8 cellular contexts compared by ENCODE assay signal in genomic region chr1:25566730-25567341, GRCh38. TPM values are rescaled to one million over a fixed set of nuclear protein-coding genes. Genes with fewer than 3 reads are reported as not detected.
DNase-seq lines count a peak whose midpoint lies in the region; ATAC-seq, FAIRE-seq and TF ChIP-seq lines count a peak whose summit lies in the region.

No MANE protein-coding gene starts in this region.

- H3K4me1 ChIP-seq in CD8-positive, alpha-beta T cell (ENCODE audit: insufficient read depth, low read length): peaks cover 73% of the 10 kb centered on the region
- H3K4me1 ChIP-seq in PC-3 (ENCODE audit: insufficient read depth, low read length): peaks cover 34% of the 10 kb centered on the region
- H3K4me1 ChIP-seq in duodenal mucosa (ENCODE audit: control insufficient read depth in 1 of 2, insufficient read depth in 2 of 2, low read length in 2 of 2): peaks cover 22 to 26% of the 10 kb centered on the region in 2 donors
- peaks cover 48 to 57% of the 10 kb centered on the region in 2 donors for H3K4me1 ChIP-seq in neuronal stem cell (ENCODE audit: control insufficient read depth in 2 of 2, insufficient read depth in 1 of 2, low read depth in 1 of 2, low read length in 2 of 2)
- peaks cover 9 to 12% of the 10 kb centered on the region in 2 donors for H3K4me1 ChIP-seq in small intestine (ENCODE audit: control insufficient read depth in 2 of 2, insufficient read depth in 1 of 2, low read depth in 1 of 2, low read length in 1 of 2)

- H2AK5ac ChIP-seq in neuronal stem cell (ENCODE audit: low read depth, low read length): peak overlapping the region; percentile 10

- H3K4me3 ChIP-seq in CD8-positive, alpha-beta T cell (ENCODE audit: low read depth, low read length): peak overlapping the region; percentile 85
- no peak overlapping the region for H3K4me3 ChIP-seq in PC-3 (ENCODE audit: low read length)
- no peak overlapping the region for H3K4me3 ChIP-seq in duodenal mucosa (ENCODE audit: low read depth in 1 of 2, low read length in 2 of 2)
- peak overlapping the region in 1 of 2 donors; percentile 5 for H3K4me3 ChIP-seq in neuronal stem cell (ENCODE audit: low read length in 2 of 2)
- H3K4me3 ChIP-seq in small intestine (ENCODE audit: low read depth in 1 of 2, low read length in 2 of 2): no peak overlapping the region

- DNase-seq in CD8-positive, alpha-beta T cell: peak in 5 of 7 experiments; percentile 40 to 82 (median 74)
- DNase-seq in PC-3: no peak
- no peak for DNase-seq in neuronal stem cell (ENCODE audit: low spot score)
- DNase-seq in small intestine: no peak
- no peak for DNase-seq in GDM1 (lab: John Stamatoyannopoulos, UW)

- H3K27me3 ChIP-seq in CD8-positive, alpha-beta T cell (ENCODE audit: insufficient read depth, low read length): no peaks in the 10 kb centered on the region
- H3K27me3 ChIP-seq in PC-3 (ENCODE audit: low read length) (no peaks in the 10 kb centered on the region), duodenal mucosa (ENCODE audit: control insufficient read depth in 1 of 2, insufficient read depth in 2 of 2, low read length in 2 of 2) (no peaks in the 10 kb centered on the region), neuronal stem cell (ENCODE audit: control insufficient read depth in 3 of 3, insufficient read depth in 3 of 3, low read depth in 1 of 3, low read length in 3 of 3) (no peaks in the 10 kb centered on the region), small intestine (ENCODE audit: control insufficient read depth in 2 of 2, insufficient read depth in 2 of 2, low read length in 2 of 2) (no peaks in the 10 kb centered on the region)

- POLR2A ChIA-PET in CD8-positive, alpha-beta T cell (lab: Charles Lee): interaction anchor here (0.9 to 7.7 kb wide), 6 partner anchors 10 to 253 kb away, joined by 3 to 121 read pairs (median 16); partner anchors contain the start of genes LDLRAP1 and MTFR1L
- POLR2A ChIA-PET in PC-3 (lab: Charles Lee; ENCODE audit: unreplicated experiment): no interaction called here

- intact Hi-C loops in CD8-positive, alpha-beta T cell (cut with DNase I, micrococcal nuclease): loop anchor here (1.0 to 5.0 kb wide), 4 partner anchors 24 to 64 kb away; partner anchors contain the start of gene LDLRAP1 (in 1 of the 2)
- intact Hi-C loops in PC-3 (cut with micrococcal nuclease): no loop called here

- no peaks in the 10 kb centered on the region for H3K9me3 ChIP-seq in CD8-positive, alpha-beta T cell (ENCODE audit: low read length)
- no peaks in the 10 kb centered on the region for H3K9me3 ChIP-seq in PC-3 (ENCODE audit: low read length)
- H3K9me3 ChIP-seq in duodenal mucosa (ENCODE audit: control insufficient read depth in 1 of 2, low read length in 2 of 2): no peaks in the 10 kb centered on the region
- no peaks in the 10 kb centered on the region for H3K9me3 ChIP-seq in neuronal stem cell (replicated peaks in 1 of 2; ENCODE audit: control insufficient read depth in 2 of 2, insufficient read depth in 1 of 2, low read depth in 1 of 2, low read length in 2 of 2)
- no peaks in the 10 kb centered on the region for H3K9me3 ChIP-seq in small intestine (ENCODE audit: control insufficient read depth, low read depth)

- H3K23ac ChIP-seq in neuronal stem cell (ENCODE audit: low read depth, low read length, poor library complexity): peak overlapping the region; percentile 47

- no peak overlapping the region for H4K8ac ChIP-seq in neuronal stem cell (ENCODE audit: low read depth, low read length)

- H3K36me3 ChIP-seq in CD8-positive, alpha-beta T cell (ENCODE audit: insufficient read depth, low read length): peaks cover 34% of the 10 kb centered on the region
- H3K36me3 ChIP-seq in PC-3 (ENCODE audit: low read depth, low read length) (peaks cover 3% of the 10 kb centered on the region; the same call in 1 of the 2 replicates), duodenal mucosa (ENCODE audit: control insufficient read depth in 1 of 2, insufficient read depth in 2 of 2, low read length in 2 of 2) (peaks cover 0 to 18% of the 10 kb centered on the region in 2 donors), neuronal stem cell (replicated peaks in 1 of 2; ENCODE audit: control insufficient read depth in 2 of 2, insufficient read depth in 2 of 2, low read length in 2 of 2) (no peaks in the 10 kb centered on the region), small intestine (ENCODE audit: control insufficient read depth in 2 of 2, insufficient read depth in 2 of 2, low read length in 2 of 2) (peaks cover 0 to 2% of the 10 kb centered on the region in 2 donors)

- H2BK12ac ChIP-seq in neuronal stem cell (ENCODE audit: low read length): peak overlapping the region; percentile 36

- no CpG with 5 or more reads among the region's 21 CpGs for WGBS in neuronal stem cell (ENCODE audit: extremely low coverage in 2 of 2, insufficient read length in 2 of 2, insufficient replicate concordance in 1 of 2), 2 donors
- 70 to 87% (median 78%) methylated on average over 21 of the region's 21 CpGs for WGBS in small intestine, 3 donors

- no peaks in the 10 kb centered on the region for H4K20me1 ChIP-seq in PC-3 (ENCODE audit: low read length)

- H4K91ac ChIP-seq in neuronal stem cell (ENCODE audit: low read depth, low read length, poor library complexity): no peak overlapping the region

- H3K36me3 Mint-ChIP-seq in CD8-positive, alpha-beta T cell: peaks cover 69% of the 10 kb centered on the region

- no peak overlapping the region for H2BK120ac ChIP-seq in neuronal stem cell (ENCODE audit: low read depth, low read length)

- peak overlapping the region; percentile 96 for H3K27ac Mint-ChIP-seq in CD8-positive, alpha-beta T cell

- no peak overlapping the region for H3K27ac ChIP-seq in CD8-positive, alpha-beta T cell (ENCODE audit: low read depth, low read length)
- H3K27ac ChIP-seq in PC-3 (ENCODE audit: low read length): 0 out of 2 replicates have a peak overlapping the region, but pooled peaks have one; percentile 99
- H3K27ac ChIP-seq in duodenal mucosa (ENCODE audit: low read depth, low read length): peak overlapping the region; percentile 25
- H3K27ac ChIP-seq in neuronal stem cell (replicated peaks; ENCODE audit: low read length): peak overlapping the region; percentile 41
- peak overlapping the region in 1 of 2 donors; percentile 52 for H3K27ac ChIP-seq in small intestine (ENCODE audit: low read depth in 1 of 2, low read length in 1 of 2)

- FAIRE-seq in small intestine (lab: Jason Lieb, UNC): no peak

- no peak overlapping the region for H3K9ac ChIP-seq in PC-3 (ENCODE audit: low read length)
- H3K9ac ChIP-seq in duodenal mucosa (ENCODE audit: low read depth in 1 of 2, low read length in 2 of 2): no peak overlapping the region
- H3K9ac ChIP-seq in neuronal stem cell (ENCODE audit: low read depth, low read length, poor library complexity): no peak overlapping the region

- peak overlapping the region; percentile 9 for H3K14ac ChIP-seq in neuronal stem cell (ENCODE audit: low read length)

- no peak overlapping the region for H2BK5ac ChIP-seq in neuronal stem cell (ENCODE audit: low read length)

- H3F3A ChIP-seq in PC-3 (ENCODE audit: low read length, unreplicated experiment): no peaks in the 10 kb centered on the region

- peak; percentile 49 for TF ChIP-seq CTCF in CD8-positive, alpha-beta T cell (IDR thresholded peaks at IDR 0.05)
- no peak for TF ChIP-seq CTCF in PC-3 (conservative IDR thresholded peaks at IDR 0.05; ENCODE audit: low read depth, low read length)

- H3K9me2 ChIP-seq in PC-3 (replicated peaks; ENCODE audit: low read length): no peaks in the 10 kb centered on the region

- H3K27me3 Mint-ChIP-seq in CD8-positive, alpha-beta T cell (ENCODE audit: low read depth): no peaks in the 10 kb centered on the region

- peak overlapping the region; percentile 95 for H3K4me3 Mint-ChIP-seq in CD8-positive, alpha-beta T cell

- H2AFZ ChIP-seq in PC-3 (ENCODE audit: low read length) (no peak overlapping the region), neuronal stem cell (ENCODE audit: low read length) (peak overlapping the region; percentile 30)

- peak; percentile 27 for ATAC-seq in CD8-positive, alpha-beta T cell
- ATAC-seq in PC-3 (no peak), HG02870 (IDR thresholded peaks at IDR 0.05; ENCODE audit: unreplicated experiment) (no peak), GM18858 (IDR thresholded peaks at IDR 0.05; ENCODE audit: unreplicated experiment) (no peak)

- H3K9me3 Mint-ChIP-seq in CD8-positive, alpha-beta T cell: no peaks in the 10 kb centered on the region

- no peak overlapping the region for H3K4me2 ChIP-seq in PC-3 (ENCODE audit: low read length)
- H3K4me2 ChIP-seq in neuronal stem cell (ENCODE audit: insufficient read depth, low read length, poor library complexity, severe bottlenecking): no peak overlapping the region

- no TSS peak for BruUV-seq in PC-3 (replicated peaks; lab: Mats Ljungman, UMichigan)

- H3K4me1 Mint-ChIP-seq in CD8-positive, alpha-beta T cell (ENCODE audit: low read depth): peaks cover 86% of the 10 kb centered on the region

- peak overlapping the region; percentile 90 for H3K18ac ChIP-seq in neuronal stem cell (ENCODE audit: low read length)

- H3K79me1 ChIP-seq in neuronal stem cell (ENCODE audit: low read depth, low read length): no peaks in the 10 kb centered on the region

- CTCF ChIA-PET in CD8-positive, alpha-beta T cell (lab: Charles Lee): interaction anchor here (0.6 to 8.6 kb wide), 20 partner anchors 8 to 244 kb away, joined by 3 to 106 read pairs (median 5); partner anchors contain the start of gene LDLRAP1
- CTCF ChIA-PET in PC-3 (lab: Charles Lee): no interaction called here

- no peaks in the 10 kb centered on the region for H3K79me2 ChIP-seq in PC-3 (ENCODE audit: low read length)

- H3K4ac ChIP-seq in neuronal stem cell (ENCODE audit: low read length): no peak overlapping the region

- H2BK15ac ChIP-seq in neuronal stem cell (ENCODE audit: low read length): peak overlapping the region; percentile 44

RNA-seq across cellular contexts. Expression of gene LDLRAP1, which starts 23.4 kb away (rescaled TPM):
- 10 to 100 TPM; 46.1 to 49.5 TPM for total RNA-seq in CD8-positive, alpha-beta T cell
- total RNA-seq in PC-3 (2014; rRNA removed): 26.5 and 31.6 TPM in 2 replicates
- polyA plus RNA-seq in neuronal stem cell (2013, experiment 1 of 2): 5.0 TPM
- 5.4 TPM for polyA plus RNA-seq in neuronal stem cell (2013, experiment 2 of 2)
- 10 to 100 TPM in 2 of 3 donors, 1 to 10 TPM in 1; 9.5 to 18.2 (median 13.0) TPM for polyA plus RNA-seq in small intestine

RNA-seq across cellular contexts. Expression of gene MAN1C1, which starts 49.8 kb away (rescaled TPM):
- 10 to 100 TPM; 24.6 to 25.7 TPM for total RNA-seq in CD8-positive, alpha-beta T cell
- total RNA-seq in PC-3 (2014; rRNA removed): 0.11 and 0.75 TPM in 2 replicates
- polyA plus RNA-seq in neuronal stem cell (2013, experiment 1 of 2): 7.3 TPM
- polyA plus RNA-seq in neuronal stem cell (2013, experiment 2 of 2): 7.1 TPM
- polyA plus RNA-seq in small intestine: 1 to 10 TPM in 2 of 3 donors, under 1 TPM in 1; 0.67 to 5.4 (median 1.4) TPM

Comparison
In these comparisons a context has a peak if more than half of its experiments do, and no peak if none do; other contexts are left out.
1. DNase-seq: peak in CD8-positive, alpha-beta T cell (5 of 7); none in PC-3 (single experiment), neuronal stem cell (single experiment), small intestine (single experiment) and GDM1 (single experiment).
2. RNA of gene MAN1C1, which starts 49.8 kb away (total RNA-seq): 24.6 to 25.7 TPM in CD8-positive, alpha-beta T cell; 0.11 to 0.75 TPM in PC-3; every median in the first group is over 10 times any median in the second.